In the genomic region with DNA sequence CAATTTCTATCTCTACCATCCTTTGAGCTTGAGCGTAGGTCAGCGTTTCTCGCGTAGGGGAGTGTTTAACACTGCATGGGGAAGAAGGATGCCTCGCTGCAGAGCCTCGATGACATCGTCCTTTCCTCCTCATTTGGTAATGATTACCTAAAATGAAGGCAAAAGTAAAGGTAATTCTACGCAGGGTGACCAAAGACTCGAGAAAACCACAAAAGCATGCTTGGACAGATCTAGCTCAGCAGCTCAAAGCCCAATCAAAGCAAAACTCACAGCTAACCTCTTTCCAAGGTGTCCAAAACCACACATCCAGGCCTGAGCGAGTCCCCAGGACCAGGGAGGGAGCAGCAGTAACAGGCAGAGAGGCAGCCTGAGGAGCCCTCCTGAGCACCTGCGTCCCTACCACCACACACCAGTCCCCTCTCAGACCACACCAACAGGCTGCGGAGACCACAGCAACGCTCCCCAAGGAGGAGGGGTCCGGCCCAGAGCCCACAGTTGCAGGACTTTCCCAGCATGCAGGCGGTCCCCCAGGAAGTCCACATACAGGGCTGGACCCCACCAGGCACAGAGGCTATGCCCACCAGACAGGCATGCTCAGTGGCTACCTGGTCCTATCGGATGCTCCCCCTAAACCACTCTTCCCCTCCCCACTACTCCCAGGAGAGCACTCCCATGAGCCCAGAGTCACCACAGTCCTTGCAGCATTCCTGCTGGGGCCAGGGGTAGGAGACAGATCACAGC, we compare ENCODE assay signal across 14 cellular contexts. TPM values are rescaled to one million over a fixed set of nuclear protein-coding genes. Genes with fewer than 3 reads are reported as not detected.
A peak's percentile ranks its signal among the peaks of the same experiment; 100 is the strongest.
DNase-seq lines count a peak whose midpoint lies in the region; ATAC-seq and TF ChIP-seq lines count a peak whose summit lies in the region.
"Had no signal": no experiment of that assay in that cellular context is flagged by ENCODE, and none has a peak within 500 bp of the region (broad histone marks: within the 10 kb centered on the region; RNA-seq: fewer than 3 reads in every experiment).

No MANE protein-coding gene starts in this region.

- POLR2A ChIA-PET in IMR-90 (lab: Charles Lee; ENCODE audit: unreplicated experiment), result no interaction called here

- TF ChIP-seq CTCF in IMR-90 (conservative IDR thresholded peaks at IDR 0.05; ENCODE audit: low read depth, low read length) (no peak), chondrocyte (IDR thresholded peaks at IDR 0.05) (no peak)

- no peak for ATAC-seq in IMR-90 (ENCODE audit: low read depth)
- ATAC-seq in HG02973 (IDR thresholded peaks at IDR 0.05; ENCODE audit: unreplicated experiment), result no peak
- ATAC-seq in left lobe of liver, result no peak

- in situ Hi-C loops in Caki2 (cut with HindIII; ENCODE audit: low pct_unique_long_range_greater_than_20kb, low sequenced_read_pairs) (no loop called here), IMR-90 (cut with MboI; ENCODE audit: low sequenced_read_pairs) (loop anchor here (25.0 kb wide), 2 partner anchors 88 to 388 kb away; a partner anchor contains a TSS)

- no peak overlapping the region for H4K12ac ChIP-seq in trophoblast cell (ENCODE audit: low read depth, low read length)

- no peak overlapping the region for H2BK120ac ChIP-seq in IMR-90 (ENCODE audit: low read depth, low read length)
- no peak overlapping the region for H2BK120ac ChIP-seq in trophoblast cell (ENCODE audit: insufficient read depth, low read length, poor library complexity)

- H2AK5ac ChIP-seq in IMR-90 (ENCODE audit: low read depth, low read length), result no peak overlapping the region
- H2AK5ac ChIP-seq in trophoblast cell (ENCODE audit: low read length), result no peak overlapping the region

- no peak overlapping the region for H3K4me3 ChIP-seq in IMR-90 (ENCODE audit: insufficient read depth, low read depth, low read length)
- H3K4me3 ChIP-seq in trophoblast cell (ENCODE audit: low read depth, low read length), result no peak overlapping the region
- H3K4me3 ChIP-seq: lung had no signal

- BruUV-seq in IMR-90 (replicated peaks; lab: Mats Ljungman, UMichigan), result no TSS peak

- H2BK5ac ChIP-seq in IMR-90 (ENCODE audit: low read depth, low read length, poor library complexity, severe bottlenecking), result peak overlapping the region; percentile 44
- H2BK5ac ChIP-seq in trophoblast cell (ENCODE audit: low read depth, low read length, poor library complexity), result no peak overlapping the region

- no peak overlapping the region for H4K91ac ChIP-seq in IMR-90 (ENCODE audit: insufficient read depth, low read depth, low read length)
- H4K91ac ChIP-seq in trophoblast cell (ENCODE audit: low read depth, low read length), result no peak overlapping the region

- H3K36me3 Mint-ChIP-seq in chondrocyte (ENCODE audit: low read depth), result peaks cover 16% of the 10 kb centered on the region

- peaks cover 73% of the 10 kb centered on the region for H4K20me1 ChIP-seq in IMR-90 (ENCODE audit: insufficient read depth, low read length)

- H3K9me3 Mint-ChIP-seq in chondrocyte (ENCODE audit: low read depth), result peaks cover under 1% of the 10 kb centered on the region

- no peak overlapping the region for H3K23ac ChIP-seq in IMR-90 (ENCODE audit: low read depth, low read length)
- H3K23ac ChIP-seq in trophoblast cell (ENCODE audit: low read length), result no peak overlapping the region

- intact Hi-C loops in IMR-90 (cut with micrococcal nuclease), result no loop called here

- peaks cover 0 to 48% of the 10 kb centered on the region in 2 experiments; a peak in 2 of 4 replicates for H3K79me1 ChIP-seq in IMR-90 (ENCODE audit: low read depth in 1 of 2, low read length in 2 of 2)
- H3K79me1 ChIP-seq in trophoblast cell (ENCODE audit: low read length), result peaks cover 13% of the 10 kb centered on the region

- H3K4me1 ChIP-seq in IMR-90 (ENCODE audit: control insufficient read depth, insufficient read depth, low read length) (peaks cover 10% of the 10 kb centered on the region), trophoblast cell (ENCODE audit: control insufficient read depth in 1 of 2, insufficient read depth in 2 of 2, low read length in 2 of 2) (peaks cover 17 to 22% of the 10 kb centered on the region in 2 experiments)

- H2AFZ ChIP-seq in IMR-90 (replicated peaks; ENCODE audit: low read length, poor library complexity), result no peak overlapping the region
- no peak overlapping the region for H2AFZ ChIP-seq in trophoblast cell (ENCODE audit: insufficient read depth, low read length, poor library complexity)

- dilution Hi-C loops in IMR-90 (cut with HindIII; ENCODE audit: low sequenced_read_pairs, unreplicated experiment), result no loop called here

- H3K27ac Mint-ChIP-seq in chondrocyte (ENCODE audit: unreplicated experiment), result peak overlapping the region; percentile 95

- no peak overlapping the region for H3K56ac ChIP-seq in IMR-90 (ENCODE audit: extremely low read depth, insufficient read depth, low read length)

- no peak for TF ChIP-seq POLR2A in IMR-90 (IDR thresholded peaks at IDR 0.05; ENCODE audit: low read depth, low read length)

- WGBS in IMR-90 (ENCODE audit: extremely low coverage in 2 of 2, insufficient read length in 1 of 2), 2 experiments, result no CpG with 5 or more reads among the region's 16 CpGs
- no CpG with 5 or more reads among the region's 16 CpGs for WGBS in trophoblast cell (ENCODE audit: extremely low coverage, insufficient coverage, insufficient read length)

- no peak overlapping the region for H2BK15ac ChIP-seq in IMR-90 (ENCODE audit: low read depth, low read length)

- peak; percentile 66 for DNase-seq in Caki2 (ENCODE audit: low read depth)
- DNase-seq in IMR-90, result no peak
- no peak for DNase-seq in chondrocyte (ENCODE audit: low spot score)
- DNase-seq in trophoblast cell, result no peak
- DNase-seq in GM03348 (ENCODE audit: low spot score), result no peak
- DNase-seq in NCI-H2081 treated with DMSO at 0.1 percent for 48 hours (lab: John Stamatoyannopoulos, UW), result no peak
- DNase-seq in left lobe of liver (ENCODE audit: low spot score), result no peak
- DNase-seq: activated gamma-delta T cell treated with Interleukin-2 at 50 U/mL for 16 hours; effector CD4-positive, alpha-beta T cell; head of caudate nucleus; NCI-H2029; OCI-M1 had no signal

- H2AK9ac ChIP-seq in IMR-90 (replicated peaks; ENCODE audit: low read depth, low read length, poor library complexity), result peak overlapping the region; percentile 86

- peaks cover 39% of the 10 kb centered on the region for H3K36me3 ChIP-seq in IMR-90 (ENCODE audit: control insufficient read depth, insufficient read depth, low read length)
- peaks cover 44 to 51% of the 10 kb centered on the region in 2 experiments for H3K36me3 ChIP-seq in trophoblast cell (ENCODE audit: control insufficient read depth in 1 of 2, insufficient read depth in 2 of 2, low read length in 2 of 2)

- peaks cover 29% of the 10 kb centered on the region for H3K4me1 Mint-ChIP-seq in chondrocyte (ENCODE audit: low read depth)

- no peak overlapping the region for H3K9ac ChIP-seq in IMR-90 (ENCODE audit: low read depth, low read length)
- no peak overlapping the region for H3K9ac ChIP-seq in trophoblast cell (ENCODE audit: low read length)

- H2BK20ac ChIP-seq in IMR-90 (ENCODE audit: low read depth, low read length), result no peak overlapping the region

- H3K79me2 ChIP-seq in trophoblast cell (ENCODE audit: control insufficient read depth, insufficient read depth, low read length, poor library complexity), result peaks cover 43% of the 10 kb centered on the region

- H3K4ac ChIP-seq in IMR-90 (ENCODE audit: low read depth, low read length) (no peak overlapping the region), trophoblast cell (ENCODE audit: low read depth, low read length) (peak overlapping the region; percentile 35)

- CTCF ChIA-PET in IMR-90 (lab: Yijun Ruan, JAX), result interaction anchor here (1.0 kb wide), 1 partner anchor 14 kb away, joined by 3 read pairs; no protein-coding TSS in a partner anchor

- peaks cover 1% of the 10 kb centered on the region; the same call in 1 of the 2 replicates for H3K9me3 ChIP-seq in IMR-90 (ENCODE audit: control insufficient read depth, insufficient read depth, low read length)
- H3K9me3 ChIP-seq in trophoblast cell (ENCODE audit: insufficient read depth, low read depth, low read length), result peaks cover 2% of the 10 kb centered on the region

- H3K4me2 ChIP-seq in IMR-90 (ENCODE audit: low read depth, low read length) (no peak overlapping the region; the same call in 1 of the 2 replicates), trophoblast cell (ENCODE audit: low read length) (no peak overlapping the region)

- H4K5ac ChIP-seq in IMR-90 (ENCODE audit: low read depth, low read length), result no peak overlapping the region

- no peak overlapping the region for H2BK12ac ChIP-seq in trophoblast cell (ENCODE audit: low read length)

- H3K9me1 ChIP-seq in IMR-90 (ENCODE audit: insufficient read depth, low read length), result peaks cover 19% of the 10 kb centered on the region

- H4K8ac ChIP-seq in IMR-90 (ENCODE audit: low read depth in 2 of 2, low read length in 2 of 2) (no peak overlapping the region), trophoblast cell (ENCODE audit: low read depth, low read length) (no peak overlapping the region)

- no peak for TF ChIP-seq RAD21 in IMR-90 (IDR thresholded peaks at IDR 0.05; ENCODE audit: low read length)

- H3K14ac ChIP-seq in IMR-90 (replicated peaks; ENCODE audit: low read depth, low read length) (no peak overlapping the region), trophoblast cell (ENCODE audit: low read length) (no peak overlapping the region)

- H3K4me3 Mint-ChIP-seq in chondrocyte (ENCODE audit: unreplicated experiment), result no peak overlapping the region

- no peaks in the 10 kb centered on the region for H3K27me3 ChIP-seq in IMR-90 (ENCODE audit: control insufficient read depth, insufficient read depth, low read length)
- no peaks in the 10 kb centered on the region for H3K27me3 ChIP-seq in trophoblast cell (ENCODE audit: insufficient read depth, low read length)

- H3K27ac ChIP-seq in IMR-90 (ENCODE audit: insufficient read depth, low read length) (no peak overlapping the region), trophoblast cell (ENCODE audit: low read depth, low read length) (no peak overlapping the region)

- H3K27me3 Mint-ChIP-seq in chondrocyte (ENCODE audit: low read depth), result no peaks in the 10 kb centered on the region

- H3K18ac ChIP-seq in IMR-90 (ENCODE audit: low read depth, low read length) (no peak overlapping the region), trophoblast cell (ENCODE audit: low read length) (no peak overlapping the region)

RNA-seq across cellular contexts. Expression of a gene that starts 3.3 kb away (rescaled TPM):
- total RNA-seq in Caki2 (2014; rRNA removed; shearing (Covaris generic); ENCODE audit: low replicate concordance), result 23.4 and 28.1 TPM in 2 replicates
- total RNA-seq in IMR-90 (2012; rRNA removed), result 10.0 and 10.8 TPM in 2 replicates
- 9.4 and 10.6 TPM in 2 replicates for polyA plus RNA-seq in IMR-90 (2012; rRNA removed)
- 8.0 and 8.3 TPM in 2 replicates for polyA plus RNA-seq in IMR-90 (2012; cell fraction: cytosol; rRNA removed)
- polyA plus RNA-seq in IMR-90 (2012; cell fraction: nucleus; rRNA removed; ENCODE audit: low replicate concordance), result 42.9 and 49.7 TPM in 2 replicates
- 27.7 to 29.5 TPM (median 29.5 TPM) in 3 replicates for total RNA-seq in chondrocyte
- polyA plus RNA-seq in trophoblast cell (2013), result 18.7 and 19.7 TPM in 2 replicates
- 17.9 TPM for total RNA-seq in left lobe of liver

RNA-seq across cellular contexts. Expression of a gene that starts 29.3 kb away (rescaled TPM):
- total RNA-seq in Caki2 (2014; rRNA removed; shearing (Covaris generic); ENCODE audit: low replicate concordance), result 8.8 and 13.7 TPM in 2 replicates
- total RNA-seq in IMR-90 (2012; rRNA removed), result 9.3 and 10.6 TPM in 2 replicates
- polyA plus RNA-seq in IMR-90 (2012; rRNA removed), result 9.6 and 10.5 TPM in 2 replicates
- polyA plus RNA-seq in IMR-90 (2012; cell fraction: cytosol; rRNA removed), result 6.7 and 7.1 TPM in 2 replicates
- polyA plus RNA-seq in IMR-90 (2012; cell fraction: nucleus; rRNA removed; ENCODE audit: low replicate concordance), result 11.9 and 13.8 TPM in 2 replicates
- total RNA-seq in chondrocyte, result 15.3 to 17.6 TPM (median 17.6 TPM) in 3 replicates
- 16.0 and 16.8 TPM in 2 replicates for polyA plus RNA-seq in trophoblast cell (2013)
- total RNA-seq in left lobe of liver, result 4.7 TPM
